8 cellular contexts compared by ENCODE assay signal in genomic region chr2:146661494-146662096, GRCh38.
DNase-seq lines count a peak whose midpoint lies in the region; ATAC-seq and TF ChIP-seq lines count a peak whose summit lies in the region.

No MANE protein-coding gene starts in this region.

- peak; percentile 51 for ATAC-seq in WTC11
- ATAC-seq in right cardiac atrium = no peak
- no peak for ATAC-seq in HG03196 (IDR thresholded peaks at IDR 0.05; ENCODE audit: unreplicated experiment)
- ATAC-seq in GM18505 (IDR thresholded peaks at IDR 0.05; ENCODE audit: unreplicated experiment) = no peak

- POLR2A ChIA-PET in WTC11 (lab: Charles Lee) = interaction anchor here (0.7 kb wide), 2 partner anchors 255 to 1976 kb away, joined by 4 read pairs; no protein-coding TSS in a partner anchor

- CTCF ChIA-PET in WTC11 (lab: Charles Lee) = interaction anchor here (1.0 kb wide), 1 partner anchor 121 kb away, joined by 5 read pairs; no protein-coding TSS in a partner anchor

- peak; percentile 26; the same call in 1 of the 2 replicates for TF ChIP-seq CTCF in WTC11 (IDR thresholded peaks at IDR 0.05)

- no peaks in the 10 kb centered on the region for H3K9me3 ChIP-seq in right cardiac atrium (ENCODE audit: control insufficient read depth, low read length)

- no peaks in the 10 kb centered on the region for H3K27me3 ChIP-seq in right cardiac atrium (ENCODE audit: control insufficient read depth, insufficient read depth)

- H3K9me3 Mint-ChIP-seq in WTC11 = peaks cover 18% of the 10 kb centered on the region

- TF ChIP-seq POLR2A in GM18505 (IDR thresholded peaks at IDR 0.05; ENCODE audit: borderline replicate concordance, extremely low read depth, insufficient read depth, insufficient read length) = no peak

- DNase-seq in ELR (ENCODE audit: low read depth) = peak; percentile 70
- DNase-seq in NCI-H1048 (lab: John Stamatoyannopoulos, UW) = peak; percentile 33
- no peak for DNase-seq in WTC11 (ENCODE audit: low spot score)
- DNase-seq in kidney glomerular epithelial cell (lab: John Stamatoyannopoulos, UW) = peak; percentile 20
- DNase-seq in NCI-H226 = no peak
- no peak for DNase-seq in right cardiac atrium

- peaks cover 36% of the 10 kb centered on the region for H3K4me1 Mint-ChIP-seq in WTC11

- H3K4me1 ChIP-seq in right cardiac atrium (ENCODE audit: control insufficient read depth, insufficient read depth, low read length) = no peaks in the 10 kb centered on the region

- H3K36me3 Mint-ChIP-seq in WTC11 = peaks cover 23% of the 10 kb centered on the region

- H3K27ac Mint-ChIP-seq in WTC11 = no peak overlapping the region

- H3K4me3 ChIP-seq in right cardiac atrium (ENCODE audit: low read length) = no peak overlapping the region

- intact Hi-C loops in right cardiac atrium (cut with DNase I) = no loop called here

- no peaks in the 10 kb centered on the region for H3K27me3 Mint-ChIP-seq in WTC11 (ENCODE audit: low read depth)

- no peak overlapping the region for H3K27ac ChIP-seq in right cardiac atrium (ENCODE audit: low read length)

- no peak overlapping the region for H3K4me3 Mint-ChIP-seq in WTC11

TF ChIP-seq in WTC11, 78 proteins besides CTCF, POLR2A, EP300 and RAD21:
- TF ChIP-seq CDX4 (CRISPR knock-in tag; IDR thresholded peaks at IDR 0.05; ENCODE audit: borderline replicate concordance) (no peak), STAT6 (CRISPR knock-in tag; conservative IDR thresholded peaks at IDR 0.05; ENCODE audit: low read depth) (no peak), SP1 (CRISPR knock-in tag; conservative IDR thresholded peaks at IDR 0.05) (no peak), ZMAT4 (CRISPR knock-in tag; IDR thresholded peaks at IDR 0.05) (no peak), ZNF219 (CRISPR knock-in tag; IDR thresholded peaks at IDR 0.05; ENCODE audit: borderline replicate concordance) (no peak), ATF6 (CRISPR knock-in tag; IDR thresholded peaks at IDR 0.05) (no peak), FOXP1 (CRISPR knock-in tag; IDR thresholded peaks at IDR 0.05; ENCODE audit: borderline replicate concordance) (no peak), NFE2L1 (CRISPR knock-in tag; IDR thresholded peaks at IDR 0.05) (no peak)

Comparison
In these comparisons a context has a peak if more than half of its experiments do, and no peak if none do; other contexts are left out.
1. DNase-seq: peak in ELR (single experiment), NCI-H1048 (single experiment) and kidney glomerular epithelial cell (single experiment); none in WTC11 (single experiment), NCI-H226 (single experiment) and right cardiac atrium (0 of 3).